Comparison of ENCODE assay signal across 8 cellular contexts in the genomic region with DNA sequence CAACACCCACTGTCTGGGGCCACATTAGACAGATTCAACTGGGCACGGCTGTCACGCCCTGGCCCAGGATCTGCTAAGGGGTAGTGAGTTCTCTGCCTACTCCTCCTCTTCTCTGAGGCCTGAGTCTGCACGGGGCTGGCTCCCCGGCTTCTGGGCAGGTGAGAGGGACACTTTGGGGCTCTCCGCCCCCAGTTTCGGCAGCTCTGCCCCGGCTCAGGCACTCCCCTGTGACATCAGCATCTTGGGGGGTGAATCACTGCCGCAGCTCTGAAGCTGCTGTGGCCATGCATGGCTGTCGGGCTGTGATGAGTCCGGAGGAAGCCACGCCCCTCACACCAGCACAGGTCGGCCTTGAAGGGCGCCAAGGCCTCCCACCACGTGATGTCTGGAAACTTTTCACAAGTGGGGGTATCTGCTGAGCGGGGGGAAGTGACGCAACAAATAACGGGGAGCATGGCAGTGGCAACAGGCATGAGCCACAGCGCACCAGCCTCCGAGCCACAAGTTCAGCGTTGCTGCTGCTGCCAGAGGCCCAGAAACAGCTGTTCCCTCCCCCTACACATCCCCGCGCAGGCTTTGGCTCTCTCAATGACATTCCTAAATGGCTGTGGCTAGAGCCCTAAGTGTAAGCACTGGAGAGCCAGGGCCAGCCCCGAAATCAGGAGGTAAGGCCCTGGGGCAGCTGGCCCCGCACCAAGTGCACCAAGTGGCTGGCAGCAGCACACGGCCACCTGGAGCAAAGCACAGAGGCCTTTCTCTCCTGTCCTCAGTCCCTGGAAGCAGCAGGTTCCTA. TPM values are rescaled to one million over a fixed set of nuclear protein-coding genes. Genes with fewer than 3 reads are reported as not detected.
A peak's percentile ranks its signal among the peaks of the same experiment; 100 is the strongest.
DNase-seq lines count a peak whose midpoint lies in the region; ATAC-seq lines count a peak whose summit lies in the region.

No MANE protein-coding gene starts in this region.

- peaks cover 35 to 65% (median 54%) of the 10 kb centered on the region in 7 donors for H3K4me1 Mint-ChIP-seq in naive thymus-derived CD4-positive, alpha-beta T cell

- H3K27ac Mint-ChIP-seq in naive thymus-derived CD4-positive, alpha-beta T cell = peak overlapping the region; percentile 75 to 92 (median 86)

- peaks cover 35 to 38% of the 10 kb centered on the region in 2 donors for H3K4me1 ChIP-seq in naive thymus-derived CD4-positive, alpha-beta T cell (ENCODE audit: control insufficient read depth in 2 of 2, insufficient read depth in 2 of 2, low read length in 2 of 2)

- peak; percentile 73 for ATAC-seq in GM21390 (IDR thresholded peaks at IDR 0.05; ENCODE audit: unreplicated experiment)
- ATAC-seq in naive thymus-derived CD4-positive, alpha-beta T cell = peak; percentile 92

- H3K27ac ChIP-seq in epithelial cell of prostate = peak overlapping the region; percentile 98
- H3K27ac ChIP-seq in naive thymus-derived CD4-positive, alpha-beta T cell (ENCODE audit: low read depth, low read length) = peak overlapping the region; percentile 55

- peak overlapping the region in 7 of 10 donors; percentile 15 to 57 (median 45) for H3K4me3 Mint-ChIP-seq in naive thymus-derived CD4-positive, alpha-beta T cell

- H3K9me3 ChIP-seq in MG63 = no peaks in the 10 kb centered on the region
- no peaks in the 10 kb centered on the region for H3K9me3 ChIP-seq in naive thymus-derived CD4-positive, alpha-beta T cell (ENCODE audit: control insufficient read depth in 2 of 3, low read length in 3 of 3)

- CTCF ChIA-PET in naive thymus-derived CD4-positive, alpha-beta T cell (lab: Charles Lee) = interaction anchor here (0.6 kb wide), 1 partner anchor 25 kb away, joined by 5 read pairs; no protein-coding TSS in a partner anchor

- peaks cover 31% of the 10 kb centered on the region for H3K36me3 ChIP-seq in MG63
- H3K36me3 ChIP-seq in naive thymus-derived CD4-positive, alpha-beta T cell (ENCODE audit: control insufficient read depth in 2 of 3, insufficient read depth in 3 of 3, low read length in 3 of 3) = peaks cover 0 to 47% (median 6%) of the 10 kb centered on the region in 3 experiments

- POLR2A ChIA-PET in naive thymus-derived CD4-positive, alpha-beta T cell (lab: Charles Lee) = no interaction called here

- DNase-seq in AML-193 (lab: John Stamatoyannopoulos, UW) = peak; percentile 71 to 74
- peak; percentile 92 for DNase-seq in MG63
- peak; percentile 84 for DNase-seq in activated T-cell treated with anti-CD3 and anti-CD28 coated beads, Interleukin-2, amount 50 U/mL, for 1 hour
- DNase-seq in epithelial cell of prostate (ENCODE audit: low read depth, low spot score) = peak; percentile 94
- DNase-seq in naive thymus-derived CD4-positive, alpha-beta T cell = peak in 5 of 9 donors; percentile 8 to 78 (median 52)
- peak; percentile 91 to 97 for DNase-seq in stimulated activated CD8-positive, alpha-beta memory T cell treated with anti-CD3 and anti-CD28 coated beads, Interleukin-7, amount 100 ng/mL, for 48 hours (ENCODE audit: extremely low read depth in 1 of 2, low read depth in 1 of 2)
- no peak for DNase-seq in NCI-H510A treated with DMSO at 0.1 percent for 48 hours (lab: John Stamatoyannopoulos, UW)

- H3K27me3 Mint-ChIP-seq in naive thymus-derived CD4-positive, alpha-beta T cell = no peaks in the 10 kb centered on the region

- intact Hi-C loops in naive thymus-derived CD4-positive, alpha-beta T cell (cut with micrococcal nuclease) = loop anchor here in 1 of 2 donors (1.0 kb wide), 1 partner anchor 17 kb away; no protein-coding TSS in a partner anchor

- no peaks in the 10 kb centered on the region for H3K27me3 ChIP-seq in MG63
- H3K27me3 ChIP-seq in naive thymus-derived CD4-positive, alpha-beta T cell (ENCODE audit: control insufficient read depth in 2 of 2, insufficient read depth in 2 of 2, low read length in 2 of 2) = no peaks in the 10 kb centered on the region

- H3K36me3 Mint-ChIP-seq in naive thymus-derived CD4-positive, alpha-beta T cell = peaks cover 3 to 18% (median 5%) of the 10 kb centered on the region in 5 donors

- H3K4me3 ChIP-seq in MG63 = no peak overlapping the region
- H3K4me3 ChIP-seq in naive thymus-derived CD4-positive, alpha-beta T cell (ENCODE audit: low read length) = peak overlapping the region; percentile 47

- H3K9me3 Mint-ChIP-seq in naive thymus-derived CD4-positive, alpha-beta T cell = no peaks in the 10 kb centered on the region

RNA-seq across cellular contexts. Expression of gene ZBTB17, which starts 26.3 kb away (rescaled TPM):
- 25.7 and 29.1 TPM in 2 replicates for total RNA-seq in MG63 (2014; rRNA removed; shearing (Covaris generic); ENCODE audit: low replicate concordance)
- total RNA-seq in naive thymus-derived CD4-positive, alpha-beta T cell = 10 to 100 TPM; 47.3 to 85.1 (median 65.0) TPM
- 10 to 100 TPM; 11.2 to 33.7 TPM for polyA plus RNA-seq in naive thymus-derived CD4-positive, alpha-beta T cell

RNA-seq across cellular contexts. Expression of gene SRARP, which starts 54.4 kb away (rescaled TPM):
- total RNA-seq in MG63 (2014; rRNA removed; shearing (Covaris generic); ENCODE audit: low replicate concordance) = not detected in 2 replicates
- not detected for total RNA-seq in naive thymus-derived CD4-positive, alpha-beta T cell
- not detected for polyA plus RNA-seq in naive thymus-derived CD4-positive, alpha-beta T cell
